ENCODE assay signal across 17 cellular contexts in the genomic region with DNA sequence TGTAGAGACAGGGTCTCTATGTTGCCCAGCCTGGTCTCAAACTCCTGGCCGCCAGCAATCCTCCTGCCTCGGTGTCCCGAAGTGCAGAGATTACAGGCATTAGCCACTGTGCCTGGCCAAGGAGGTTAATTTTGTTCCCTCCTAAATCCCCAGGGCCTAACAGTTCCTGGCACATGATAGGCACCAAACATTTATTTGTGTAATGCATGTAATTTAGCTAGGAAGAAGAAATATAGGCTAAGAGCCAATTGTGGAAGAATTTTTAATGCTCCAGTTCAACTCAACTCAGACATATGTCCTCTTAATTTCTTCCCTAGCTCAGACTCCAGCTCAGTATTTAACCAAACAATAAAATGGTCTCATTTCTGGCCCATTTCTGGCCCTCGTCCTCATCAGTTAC. TPM values are rescaled to one million over a fixed set of nuclear protein-coding genes. Genes with fewer than 3 reads are reported as not detected.
DNase-seq lines count a peak whose midpoint lies in the region; ATAC-seq and TF ChIP-seq lines count a peak whose summit lies in the region.
"Had no signal": no experiment of that assay in that cellular context is flagged by ENCODE, and none has a peak within 500 bp of the region (broad histone marks: within the 10 kb centered on the region; RNA-seq: fewer than 3 reads in every experiment).

No MANE protein-coding gene starts in this region.

- CTCF ChIA-PET in CD8-positive, alpha-beta T cell (lab: Charles Lee) = interaction anchor here (0.7 to 2.1 kb wide), 3 partner anchors 14 to 82 kb away, joined by 3 to 8 read pairs (median 3); a partner anchor contains a TSS
- CTCF ChIA-PET in activated CD8-positive, alpha-beta memory T cell treated with anti-CD3 and anti-CD28 coated beads, Interleukin-2, amount 10 ng/mL, durations not matched to agents 7 days and 5 days (lab: Charles Lee) = interaction anchor here (0.7 to 0.9 kb wide), 2 partner anchors 55 to 86 kb away, joined by 3 read pairs; a partner anchor contains a TSS

- H3K4me3 Mint-ChIP-seq in CD14-positive monocyte = no peak overlapping the region
- no peak overlapping the region for H3K4me3 Mint-ChIP-seq in CD8-positive, alpha-beta T cell
- no peak overlapping the region for H3K4me3 Mint-ChIP-seq in central memory CD8-positive, alpha-beta T cell
- H3K4me3 Mint-ChIP-seq in activated CD8-positive, alpha-beta memory T cell treated with anti-CD3 and anti-CD28 coated beads, Interleukin-2, amount 10 ng/mL, durations not matched to agents 7 days and 5 days = no peak overlapping the region
- H3K4me3 Mint-ChIP-seq: H9, IgD-negative memory B cell had no signal

- H3K9me3 ChIP-seq in CD8-positive, alpha-beta T cell (ENCODE audit: low read length) = no peaks in the 10 kb centered on the region
- no peaks in the 10 kb centered on the region for H3K9me3 ChIP-seq in neutrophil
- H3K9me3 ChIP-seq: BE2C, SJSA1 had no signal

- H3K4me1 ChIP-seq in CD8-positive, alpha-beta T cell (ENCODE audit: insufficient read depth, low read length) = peaks cover 17% of the 10 kb centered on the region
- H3K4me1 ChIP-seq in neutrophil (ENCODE audit: control insufficient read depth in 1 of 2, insufficient read depth in 1 of 2, low read depth in 1 of 2, low read length in 1 of 2) = peaks cover 41 to 48% of the 10 kb centered on the region in 2 experiments
- H3K4me1 ChIP-seq: BE2C had no signal

- H3K9me3 Mint-ChIP-seq in CD14-positive monocyte = no peaks in the 10 kb centered on the region
- H3K9me3 Mint-ChIP-seq in CD8-positive, alpha-beta T cell = no peaks in the 10 kb centered on the region
- H3K9me3 Mint-ChIP-seq in central memory CD8-positive, alpha-beta T cell = no peaks in the 10 kb centered on the region
- H3K9me3 Mint-ChIP-seq in activated CD8-positive, alpha-beta memory T cell treated with anti-CD3 and anti-CD28 coated beads, Interleukin-2, amount 10 ng/mL, durations not matched to agents 7 days and 5 days (ENCODE audit: low read depth) = no peaks in the 10 kb centered on the region
- H3K9me3 Mint-ChIP-seq: H9, IgD-negative memory B cell had no signal

- intact Hi-C loops in CD14-positive monocyte (cut with micrococcal nuclease) (loop anchor here in 1 of 2 donors (10.0 kb wide), 1 partner anchor 46 kb away; no protein-coding TSS in a partner anchor), cardiac septum (cut with DNase I) (no loop called here)
- intact Hi-C loops in CD8-positive, alpha-beta T cell (cut with DNase I, micrococcal nuclease) = no loop called here

- POLR2A ChIA-PET in CD8-positive, alpha-beta T cell (lab: Charles Lee) = no interaction called here

- H3K4me3 ChIP-seq in CD8-positive, alpha-beta T cell (ENCODE audit: low read depth, low read length) = no peak overlapping the region
- H3K4me3 ChIP-seq in neutrophil (ENCODE audit: low read depth in 1 of 2, low read length in 1 of 2) = no peak overlapping the region
- H3K4me3 ChIP-seq: SJSA1 had no signal

- no peak for ATAC-seq in CD8-positive, alpha-beta T cell
- ATAC-seq in central memory CD8-positive, alpha-beta T cell (replicated peaks; ENCODE audit: extremely low read depth, poor library complexity, severe bottlenecking) = no peak
- ATAC-seq in activated CD8-positive, alpha-beta memory T cell treated with anti-CD3 and anti-CD28 coated beads, Interleukin-2, amount 10 ng/mL, durations not matched to agents 7 days and 5 days = no peak

- H3K27me3 ChIP-seq in CD8-positive, alpha-beta T cell (ENCODE audit: insufficient read depth, low read length) = no peaks in the 10 kb centered on the region
- H3K27me3 ChIP-seq in neutrophil = no peaks in the 10 kb centered on the region
- H3K27me3 ChIP-seq: BE2C, SJSA1 had no signal

- no peak overlapping the region for H3K27ac ChIP-seq in CD8-positive, alpha-beta T cell (ENCODE audit: low read depth, low read length)
- peak overlapping the region; percentile 52 for H3K27ac ChIP-seq in neutrophil
- H3K27ac ChIP-seq: SJSA1 had no signal

- no peaks in the 10 kb centered on the region for H3K36me3 ChIP-seq in CD8-positive, alpha-beta T cell (ENCODE audit: insufficient read depth, low read length)
- H3K36me3 ChIP-seq in neutrophil = no peaks in the 10 kb centered on the region
- H3K36me3 ChIP-seq: BE2C, SJSA1 had no signal

- peaks cover 4 to 13% of the 10 kb centered on the region in 2 donors for H3K36me3 Mint-ChIP-seq in CD14-positive monocyte
- H3K36me3 Mint-ChIP-seq in CD8-positive, alpha-beta T cell = no peaks in the 10 kb centered on the region
- peaks cover 6% of the 10 kb centered on the region for H3K36me3 Mint-ChIP-seq in central memory CD8-positive, alpha-beta T cell (ENCODE audit: insufficient read depth)
- peaks cover 5% of the 10 kb centered on the region for H3K36me3 Mint-ChIP-seq in activated CD8-positive, alpha-beta memory T cell treated with anti-CD3 and anti-CD28 coated beads, Interleukin-2, amount 10 ng/mL, durations not matched to agents 7 days and 5 days

- DNase-seq in CD14-positive monocyte (ENCODE audit: low spot score) = no peak
- DNase-seq in CD8-positive, alpha-beta T cell = no peak
- no peak for DNase-seq in central memory CD8-positive, alpha-beta T cell (ENCODE audit: low spot score in 2 of 2)
- DNase-seq in activated CD8-positive, alpha-beta memory T cell treated with anti-CD3 and anti-CD28 coated beads, Interleukin-2, amount 10 ng/mL, durations not matched to agents 7 days and 5 days = no peak
- no peak for DNase-seq in cardiac septum (ENCODE audit: low spot score)
- no peak for DNase-seq in NCI-H2029 (lab: John Stamatoyannopoulos, UW)
- DNase-seq: BE2C; EL; H9; MV-4-11; NCI-H1436; NCI-H226; NK-92 treated with Interleukin-12 subunit alpha and Interleukin-12 subunit beta, amount 100 ng/mL, for 24 hours; OCI-M1 had no signal

- H3K27ac Mint-ChIP-seq in CD14-positive monocyte = peak overlapping the region in 4 of 7 donors; percentile 36 to 74 (median 66)
- peak overlapping the region; percentile 69 for H3K27ac Mint-ChIP-seq in CD8-positive, alpha-beta T cell
- H3K27ac Mint-ChIP-seq in central memory CD8-positive, alpha-beta T cell (ENCODE audit: low read depth) = peak overlapping the region; percentile 39
- no peak overlapping the region for H3K27ac Mint-ChIP-seq in activated CD8-positive, alpha-beta memory T cell treated with anti-CD3 and anti-CD28 coated beads, Interleukin-2, amount 10 ng/mL, durations not matched to agents 7 days and 5 days

- H3K27me3 Mint-ChIP-seq in CD14-positive monocyte (ENCODE audit: low read depth in 3 of 3) = peaks cover 0 to 2% (median 0%) of the 10 kb centered on the region in 3 donors
- H3K27me3 Mint-ChIP-seq in CD8-positive, alpha-beta T cell (ENCODE audit: low read depth) = no peaks in the 10 kb centered on the region
- H3K27me3 Mint-ChIP-seq in central memory CD8-positive, alpha-beta T cell = no peaks in the 10 kb centered on the region
- no peaks in the 10 kb centered on the region for H3K27me3 Mint-ChIP-seq in activated CD8-positive, alpha-beta memory T cell treated with anti-CD3 and anti-CD28 coated beads, Interleukin-2, amount 10 ng/mL, durations not matched to agents 7 days and 5 days
- H3K27me3 Mint-ChIP-seq: IgD-negative memory B cell had no signal

- H3K4me1 Mint-ChIP-seq in CD14-positive monocyte = peaks cover 43% of the 10 kb centered on the region
- peaks cover 57% of the 10 kb centered on the region for H3K4me1 Mint-ChIP-seq in CD8-positive, alpha-beta T cell (ENCODE audit: low read depth)
- H3K4me1 Mint-ChIP-seq in central memory CD8-positive, alpha-beta T cell = peaks cover 28% of the 10 kb centered on the region
- peaks cover 37% of the 10 kb centered on the region for H3K4me1 Mint-ChIP-seq in activated CD8-positive, alpha-beta memory T cell treated with anti-CD3 and anti-CD28 coated beads, Interleukin-2, amount 10 ng/mL, durations not matched to agents 7 days and 5 days

- TF ChIP-seq CTCF in CD14-positive monocyte (IDR thresholded peaks at IDR 0.05) (no peak), neutrophil (IDR thresholded peaks at IDR 0.05) (no peak)
- TF ChIP-seq CTCF in CD8-positive, alpha-beta T cell (IDR thresholded peaks at IDR 0.05) = no peak

RNA-seq across cellular contexts. Expression of a gene that starts 7.7 kb away (rescaled TPM):
- polyA plus RNA-seq in CD14-positive monocyte = 1 to 10 TPM; 2.8 to 5.0 TPM
- total RNA-seq in CD8-positive, alpha-beta T cell = 10 to 100 TPM; 24.6 to 25.1 TPM
- 10 to 100 TPM; 32.9 to 39.7 TPM for total RNA-seq in activated CD8-positive, alpha-beta memory T cell treated with anti-CD3 and anti-CD28 coated beads, Interleukin-2, amount 10 ng/mL, durations not matched to agents 7 days and 5 days
- 25.7 TPM for total RNA-seq in cardiac septum

RNA-seq across cellular contexts. Expression of a gene that starts 24.8 kb away (rescaled TPM):
- 100 to 1,000 TPM; 154 to 166 TPM for polyA plus RNA-seq in CD14-positive monocyte
- 10 to 100 TPM; 36.4 to 38.5 TPM for total RNA-seq in CD8-positive, alpha-beta T cell
- 100 to 1,000 TPM in 1 of 2 experiments, 10 to 100 TPM in 1; 96.6 to 122 TPM for total RNA-seq in activated CD8-positive, alpha-beta memory T cell treated with anti-CD3 and anti-CD28 coated beads, Interleukin-2, amount 10 ng/mL, durations not matched to agents 7 days and 5 days
- 63.8 TPM for total RNA-seq in cardiac septum
